In genomic region chr2:202514732-202515131, GRCh38 we compare ENCODE assay signal across 20 cellular contexts.
DNase-seq lines count a peak whose midpoint lies in the region; ATAC-seq and TF ChIP-seq lines count a peak whose summit lies in the region.
"Had no signal": no experiment of that assay in that cellular context is flagged by ENCODE, and none has a peak within 500 bp of the region (broad histone marks: within the 10 kb centered on the region; RNA-seq: fewer than 3 reads in every experiment).

No MANE protein-coding gene starts in this region.

- POLR2A ChIA-PET in activated CD4-positive, alpha-beta memory T cell treated with anti-CD3 and anti-CD28 coated beads, Interleukin-2, amount 10 ng/mL, durations not matched to agents 7 days and 5 days (lab: Charles Lee) = no interaction called here

- no peaks in the 10 kb centered on the region for H3K9me3 ChIP-seq in OCI-LY3 (ENCODE audit: insufficient read depth, low read length)
- H3K9me3 ChIP-seq: A549; BLaER1 treated with 17β-estradiol and CSF1 and Interleukin-3, amounts not matched to agents 10 nM and 100 nM; Caco-2 had no signal

- H3K4me1 Mint-ChIP-seq in activated CD4-positive, alpha-beta memory T cell treated with anti-CD3 and anti-CD28 coated beads, Interleukin-2, amount 10 ng/mL, durations not matched to agents 7 days and 5 days = peaks cover 4% of the 10 kb centered on the region
- no peaks in the 10 kb centered on the region for H3K4me1 Mint-ChIP-seq in endothelial cell (ENCODE audit: unreplicated experiment)
- H3K4me1 Mint-ChIP-seq: B cell had no signal

- no peaks in the 10 kb centered on the region for H3K36me3 ChIP-seq in OCI-LY3 (replicated peaks; ENCODE audit: low read depth, low read length)

- H3K9ac ChIP-seq in OCI-LY3 (ENCODE audit: low read length) = no peak overlapping the region
- H3K9ac ChIP-seq: BLaER1 treated with 17β-estradiol and CSF1 and Interleukin-3, amounts not matched to agents 10 nM and 100 nM had no signal

- H3K4me3 Mint-ChIP-seq in activated CD4-positive, alpha-beta memory T cell treated with anti-CD3 and anti-CD28 coated beads, Interleukin-2, amount 10 ng/mL, durations not matched to agents 7 days and 5 days = no peak overlapping the region
- peak overlapping the region; percentile 31 for H3K4me3 Mint-ChIP-seq in endothelial cell (ENCODE audit: unreplicated experiment)
- H3K4me3 Mint-ChIP-seq: B cell; CD4-positive, alpha-beta T cell; CD8-positive, alpha-beta T cell had no signal

- peak overlapping the region; percentile 21 for H3K27ac Mint-ChIP-seq in activated CD4-positive, alpha-beta memory T cell treated with anti-CD3 and anti-CD28 coated beads, Interleukin-2, amount 10 ng/mL, durations not matched to agents 7 days and 5 days
- no peak overlapping the region for H3K27ac Mint-ChIP-seq in endothelial cell (ENCODE audit: unreplicated experiment)
- H3K27ac Mint-ChIP-seq: B cell; CD4-positive, alpha-beta T cell; CD8-positive, alpha-beta T cell had no signal

- H3K79me2 ChIP-seq in OCI-LY3 (ENCODE audit: low read length) = no peaks in the 10 kb centered on the region

- ATAC-seq in activated CD4-positive, CD25-positive, alpha-beta regulatory T cell treated with anti-CD3 and anti-CD28 coated beads, Interleukin-2, amount 50 U/mL, for 24 hours = peak; percentile 55 to 66
- ATAC-seq in GM19035 (IDR thresholded peaks at IDR 0.05; ENCODE audit: unreplicated experiment) = no peak
- ATAC-seq: A549; CD8-positive, alpha-beta T cell had no signal

- CTCF ChIA-PET in activated CD4-positive, alpha-beta memory T cell treated with anti-CD3 and anti-CD28 coated beads, Interleukin-2, amount 10 ng/mL, durations not matched to agents 7 days and 5 days (lab: Charles Lee) = no interaction called here

- TF ChIP-seq CTCF in OCI-LY3 (IDR thresholded peaks at IDR 0.05; ENCODE audit: low read depth, low read length) = no peak
- TF ChIP-seq CTCF in endothelial cell (IDR thresholded peaks at IDR 0.05; ENCODE audit: unreplicated experiment) = no peak
- no peak for TF ChIP-seq CTCF in GM20000 (IDR thresholded peaks at IDR 0.05; ENCODE audit: extremely low read depth, missing control alignments)

- no peaks in the 10 kb centered on the region for H3K27me3 ChIP-seq in OCI-LY3 (ENCODE audit: low read depth, low read length)
- H3K27me3 ChIP-seq: BLaER1 treated with 17β-estradiol and CSF1 and Interleukin-3, amounts not matched to agents 10 nM and 100 nM had no signal

- H3K27ac ChIP-seq in OCI-LY3 (ENCODE audit: low read length) = no peak overlapping the region
- H3K27ac ChIP-seq: 22Rv1; A549; BLaER1 treated with 17β-estradiol and CSF1 and Interleukin-3, amounts not matched to agents 10 nM and 100 nM; C4-2B had no signal

- DNase-seq in activated CD4-positive, CD25-positive, alpha-beta regulatory T cell (lab: John Stamatoyannopoulos, UW) = no peak
- DNase-seq in activated CD4-positive, alpha-beta memory T cell treated with anti-CD3 and anti-CD28 coated beads, Interleukin-2, amount 10 ng/mL, durations not matched to agents 7 days and 5 days = no peak
- DNase-seq in endothelial cell (ENCODE audit: low spot score) = no peak
- DNase-seq in GM20000 (ENCODE audit: low spot score) = no peak
- DNase-seq in NCI-H524 treated with DMSO at 0.1 percent for 48 hours (lab: John Stamatoyannopoulos, UW) = no peak
- DNase-seq: AML-193; Caco-2; Calu3; CD4-positive, alpha-beta T cell; CD8-positive, alpha-beta T cell; DMS79 treated with DMSO at 0.1 percent for 48 hours; GF-D8 had no signal

- no peaks in the 10 kb centered on the region for H4K20me1 ChIP-seq in OCI-LY3 (ENCODE audit: insufficient read depth, low read length)

- H3K4me3 ChIP-seq in OCI-LY3 (ENCODE audit: low read length) = no peak overlapping the region
- H3K4me3 ChIP-seq: A549; BLaER1 treated with 17β-estradiol and CSF1 and Interleukin-3, amounts not matched to agents 10 nM and 100 nM had no signal

- no peaks in the 10 kb centered on the region for H3K27me3 Mint-ChIP-seq in activated CD4-positive, alpha-beta memory T cell treated with anti-CD3 and anti-CD28 coated beads, Interleukin-2, amount 10 ng/mL, durations not matched to agents 7 days and 5 days
- H3K27me3 Mint-ChIP-seq in endothelial cell (ENCODE audit: unreplicated experiment) = peaks cover 1% of the 10 kb centered on the region
- H3K27me3 Mint-ChIP-seq: B cell; CD4-positive, alpha-beta T cell had no signal

- peaks cover 5% of the 10 kb centered on the region for H3K36me3 Mint-ChIP-seq in activated CD4-positive, alpha-beta memory T cell treated with anti-CD3 and anti-CD28 coated beads, Interleukin-2, amount 10 ng/mL, durations not matched to agents 7 days and 5 days (ENCODE audit: low read depth)
- H3K36me3 Mint-ChIP-seq in endothelial cell (ENCODE audit: low read depth, unreplicated experiment) = peaks cover 14% of the 10 kb centered on the region

- peaks cover 8% of the 10 kb centered on the region for H3K4me1 ChIP-seq in OCI-LY3 (ENCODE audit: low read length)
- H3K4me1 ChIP-seq: Caco-2 had no signal

- H3K4me2 ChIP-seq in OCI-LY3 (ENCODE audit: low read length) = peak overlapping the region; percentile 15; the same call in 1 of the 2 replicates
- H3K4me2 ChIP-seq: A549; BLaER1 treated with 17β-estradiol and CSF1 and Interleukin-3, amounts not matched to agents 10 nM and 100 nM had no signal

- H3K9me3 Mint-ChIP-seq in activated CD4-positive, alpha-beta memory T cell treated with anti-CD3 and anti-CD28 coated beads, Interleukin-2, amount 10 ng/mL, durations not matched to agents 7 days and 5 days = no peaks in the 10 kb centered on the region
- no peaks in the 10 kb centered on the region for H3K9me3 Mint-ChIP-seq in endothelial cell (ENCODE audit: unreplicated experiment)
- H3K9me3 Mint-ChIP-seq: CD4-positive, alpha-beta T cell; CD8-positive, alpha-beta T cell had no signal

- no peak overlapping the region for H2AFZ ChIP-seq in OCI-LY3 (ENCODE audit: low read depth, low read length)
